Comparison of ENCODE assay signal across 10 cellular contexts in the genomic region with DNA sequence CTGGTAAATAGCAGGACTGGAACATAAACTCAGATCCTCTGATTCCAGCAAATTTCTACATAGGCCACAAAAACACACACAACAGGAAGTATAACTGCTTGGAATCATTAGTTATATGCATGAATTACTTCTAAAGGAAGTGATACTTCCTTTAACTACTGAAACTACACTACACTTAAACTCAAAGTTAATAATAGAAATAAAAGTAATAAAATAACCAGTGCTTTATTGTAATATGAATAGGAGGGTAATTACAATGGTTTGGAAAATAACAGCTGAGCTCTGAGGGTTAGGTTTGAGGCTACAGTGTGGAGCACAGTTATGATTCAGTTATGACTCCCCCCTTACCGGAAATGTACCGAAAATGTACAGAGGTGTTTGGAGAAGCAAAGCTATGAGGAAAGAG. TPM values are rescaled to one million over a fixed set of nuclear protein-coding genes. Genes with fewer than 3 reads are reported as not detected.
A peak's percentile ranks its signal among the peaks of the same experiment; 100 is the strongest.
DNase-seq lines count a peak whose midpoint lies in the region; ATAC-seq and TF ChIP-seq lines count a peak whose summit lies in the region.
"Had no signal": no experiment of that assay in that cellular context is flagged by ENCODE, and none has a peak within 500 bp of the region (broad histone marks: within the 10 kb centered on the region; RNA-seq: fewer than 3 reads in every experiment).

No MANE protein-coding gene starts in this region.

- no peaks in the 10 kb centered on the region for H3K36me3 Mint-ChIP-seq in type B pancreatic cell

- H3K27ac ChIP-seq in heart right ventricle (peak overlapping the region in 6 of 10 donors; percentile 2 to 79 (median 28)), RWPE2 (ENCODE audit: poor library complexity, severe bottlenecking) (peak overlapping the region; percentile 3)

- WGBS in heart right ventricle, 2 donors, result 66 to 76% methylated on average over 2 of the region's 2 CpGs

- H3K4me1 ChIP-seq in heart right ventricle (peaks cover 0 to 37% (median 13%) of the 10 kb centered on the region in 9 donors), RWPE2 (ENCODE audit: insufficient read depth, poor library complexity, severe bottlenecking) (peaks cover 30% of the 10 kb centered on the region)

- intact Hi-C loops in heart right ventricle (cut with DNase I), result no loop called here
- intact Hi-C loops in cardiac septum (cut with DNase I), result no loop called here

- H3K27me3 Mint-ChIP-seq in type B pancreatic cell, result no peaks in the 10 kb centered on the region

- H3K4me3 Mint-ChIP-seq in type B pancreatic cell, result no peak overlapping the region

- H3K9me3 ChIP-seq in heart right ventricle (no peaks in the 10 kb centered on the region), RWPE2 (ENCODE audit: severe bottlenecking) (no peaks in the 10 kb centered on the region)

- peak overlapping the region; percentile 55 for H3K27ac Mint-ChIP-seq in type B pancreatic cell

- peaks cover 32% of the 10 kb centered on the region for H3K4me1 Mint-ChIP-seq in type B pancreatic cell (ENCODE audit: unreplicated experiment)

- H3K27me3 ChIP-seq in heart right ventricle (no peaks in the 10 kb centered on the region), RWPE2 (ENCODE audit: insufficient read depth, poor library complexity, severe bottlenecking) (no peaks in the 10 kb centered on the region)

- DNase-seq in heart right ventricle (no peak), cardiac septum (ENCODE audit: low spot score) (no peak), RWPE2 (ENCODE audit: low spot score) (no peak), type B pancreatic cell (ENCODE audit: extremely low spot score, unreplicated experiment) (no peak), middle frontal gyrus (ENCODE audit: extremely low spot score, low spot score) (no peak), hypothalamus (lab: John Stamatoyannopoulos, UW) (no peak), LoVo (ENCODE audit: low spot score) (no peak)
- DNase-seq: IMR-90, occipital lobe had no signal

- TF ChIP-seq CTCF in heart right ventricle (IDR thresholded peaks at IDR 0.05) (no peak), RWPE2 (IDR thresholded peaks at IDR 0.05; ENCODE audit: poor library complexity, severe bottlenecking) (no peak), type B pancreatic cell (conservative IDR thresholded peaks at IDR 0.05) (no peak)

- H3K36me3 ChIP-seq in heart right ventricle (no peaks in the 10 kb centered on the region), RWPE2 (ENCODE audit: low read depth) (no peaks in the 10 kb centered on the region)

- no peak for ATAC-seq in heart right ventricle
- ATAC-seq in HG02938 (IDR thresholded peaks at IDR 0.05; ENCODE audit: unreplicated experiment), result peak; percentile 81
- ATAC-seq in RWPE2 (ENCODE audit: low read depth), result peak; percentile 35; the same call in 1 of the 3 replicates

- no peaks in the 10 kb centered on the region for H3K9me3 Mint-ChIP-seq in type B pancreatic cell

- H3K4me3 ChIP-seq in heart right ventricle (no peak overlapping the region), RWPE2 (ENCODE audit: severe bottlenecking) (no peak overlapping the region)

RNA-seq across cellular contexts. Expression of a gene that starts 18.5 kb away (rescaled TPM):
- total RNA-seq in heart right ventricle, result 10 to 100 TPM; 15.9 to 25.3 (median 22.4) TPM
- polyA plus RNA-seq in heart right ventricle, result 10 to 100 TPM in 1 of 2 donors, 1 to 10 TPM in 1; 5.6 to 29.0 TPM
- 22.4 TPM for total RNA-seq in cardiac septum
- total RNA-seq in type B pancreatic cell (ENCODE audit: low replicate concordance), result 29.0 and 44.2 TPM in 2 replicates

RNA-seq across cellular contexts. Expression of a gene that starts 26.4 kb away (rescaled TPM):
- 10 to 100 TPM; 37.4 to 61.3 (median 42.6) TPM for total RNA-seq in heart right ventricle
- 10 to 100 TPM; 19.6 to 27.9 TPM for polyA plus RNA-seq in heart right ventricle
- total RNA-seq in cardiac septum, result 33.4 TPM
- 48.8 and 100 TPM in 2 replicates for total RNA-seq in type B pancreatic cell (ENCODE audit: low replicate concordance)

Comparison
In these comparisons a context has a peak if more than half of its experiments do, and no peak if none do; other contexts are left out.
1. ATAC-seq: peak in HG02938 (single experiment) and RWPE2 (single experiment); none in heart right ventricle (0 of 8).